14 cellular contexts compared by ENCODE assay signal in the genomic region with DNA sequence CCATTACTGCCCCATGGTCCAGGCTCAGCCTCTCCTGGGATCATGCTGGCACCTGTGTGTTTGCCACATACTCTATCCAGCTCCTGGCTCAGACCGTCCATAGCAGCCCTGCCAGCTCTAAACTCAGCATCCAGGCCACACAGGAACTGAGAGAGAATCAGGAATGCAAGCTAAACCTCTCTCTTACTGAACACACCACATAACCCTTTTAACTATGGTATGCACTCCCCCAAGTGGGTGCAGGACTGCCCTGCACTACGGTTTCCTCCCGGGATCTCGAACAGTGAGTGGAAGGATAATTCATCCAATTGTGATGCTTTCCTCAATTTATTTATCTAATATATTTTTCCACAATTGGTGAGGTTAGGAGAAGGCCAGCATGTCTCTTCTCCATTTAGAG. TPM values are rescaled to one million over a fixed set of nuclear protein-coding genes. Genes with fewer than 3 reads are reported as not detected.
A peak's percentile ranks its signal among the peaks of the same experiment; 100 is the strongest.
DNase-seq lines count a peak whose midpoint lies in the region; ATAC-seq, FAIRE-seq and TF ChIP-seq lines count a peak whose summit lies in the region.
"Had no signal": no experiment of that assay in that cellular context is flagged by ENCODE, and none has a peak within 500 bp of the region (broad histone marks: within the 10 kb centered on the region; RNA-seq: fewer than 3 reads in every experiment).

No MANE protein-coding gene starts in this region.

- ATAC-seq in GM12878 = peak; percentile 43
- ATAC-seq: CD8-positive, alpha-beta T cell; natural killer cell had no signal

- FAIRE-seq in GM12878 (lab: Jason Lieb, UNC) = no peak

- no peak overlapping the region for H3K27ac Mint-ChIP-seq in neural progenitor cell
- H3K27ac Mint-ChIP-seq: CD8-positive, alpha-beta T cell; natural killer cell had no signal

- H3K4me1 ChIP-seq in GM12878 (ENCODE audit: control insufficient read depth, insufficient read depth, low read length) (peaks cover 12% of the 10 kb centered on the region), neural progenitor cell (no peaks in the 10 kb centered on the region)
- H3K4me1 ChIP-seq: suprapubic skin had no signal

- no peaks in the 10 kb centered on the region for H3K9me3 ChIP-seq in GM12878 (replicated peaks; ENCODE audit: control insufficient read depth, insufficient read depth, low read length)
- H3K9me3 ChIP-seq in neural progenitor cell (ENCODE audit: low read depth) = no peaks in the 10 kb centered on the region
- H3K9me3 ChIP-seq: suprapubic skin had no signal

- no peaks in the 10 kb centered on the region for H3K4me1 Mint-ChIP-seq in neural progenitor cell

- 81% methylated on average over 4 of the region's 4 CpGs for WGBS in GM12878 (ENCODE audit: insufficient coverage, insufficient replicate concordance, low lambda C conversion rate, missing lambda C conversion rate)

- no peak overlapping the region for H3K4me2 ChIP-seq in GM12878 (ENCODE audit: control insufficient read depth, insufficient read depth)
- H3K4me2 ChIP-seq in neural progenitor cell = no peak overlapping the region

- SMC1A ChIA-PET in GM12878 (lab: Charles Lee; ENCODE audit: uncharacterized antibody, unreplicated experiment) = no interaction called here

- H3K9me3 Mint-ChIP-seq in neural progenitor cell = no peaks in the 10 kb centered on the region
- H3K9me3 Mint-ChIP-seq: CD8-positive, alpha-beta T cell; natural killer cell had no signal

- H3K79me2 ChIP-seq in GM12878 (ENCODE audit: control insufficient read depth, insufficient read depth, low read length) (no peaks in the 10 kb centered on the region), neural progenitor cell (ENCODE audit: low read depth) (no peaks in the 10 kb centered on the region)

- no peaks in the 10 kb centered on the region for H4K20me1 ChIP-seq in GM12878 (ENCODE audit: control insufficient read depth, insufficient read depth)
- no peaks in the 10 kb centered on the region for H4K20me1 ChIP-seq in neural progenitor cell (ENCODE audit: low read depth)

- TF ChIP-seq CTCF in LNCaP clone FGC (IDR thresholded peaks at IDR 0.05; ENCODE audit: control insufficient read depth, extremely low read depth, insufficient read depth) = peak; percentile 24
- TF ChIP-seq CTCF in GM12878 (IDR thresholded peaks at IDR 0.05 in 2 of 3, conservative IDR thresholded peaks at IDR 0.05 in 1 of 3; ENCODE audit: control insufficient read depth in 2 of 3, extremely low read depth in 1 of 3, insufficient read depth in 1 of 3, low read depth in 3 of 3, low read length in 3 of 3) = peak; percentile 8 to 32 (median 27); a peak in 3 of 6 replicates
- TF ChIP-seq CTCF in neural progenitor cell (IDR thresholded peaks at IDR 0.05) = peak; percentile 34

- DNase-seq in ELR (ENCODE audit: low read depth) (peak; percentile 24), LNCaP clone FGC (ENCODE audit: low read depth) (no peak), GM12878 (ENCODE audit: low read depth, low spot score) (no peak), neural progenitor cell (ENCODE audit: low spot score) (peak; percentile 43), iPS-NIHi11 (ENCODE audit: low spot score) (no peak), ecto neural progenitor cell (ENCODE audit: low spot score) (no peak), NCI-H1436 (lab: John Stamatoyannopoulos, UW) (no peak), Kasumi-1 (lab: John Stamatoyannopoulos, UW) (no peak)
- DNase-seq: CD8-positive, alpha-beta T cell; effector CD4-positive, alpha-beta T cell; natural killer cell; NCI-H226 had no signal

- H3K4me3 ChIP-seq in LNCaP clone FGC (ENCODE audit: low read depth, low read length) (no peak overlapping the region), GM12878 (no peak overlapping the region), neural progenitor cell (no peak overlapping the region)
- H3K4me3 ChIP-seq: suprapubic skin had no signal

- no peak for TF ChIP-seq EP300 in GM12878 (IDR thresholded peaks at IDR 0.05; ENCODE audit: borderline replicate concordance in 1 of 2, control insufficient read depth in 1 of 2, low read depth in 2 of 2, low read length in 2 of 2)

- peak; percentile 23; the same call in 1 of the 2 replicates for TF ChIP-seq RAD21 in GM12878 (IDR thresholded peaks at IDR 0.05; ENCODE audit: insufficient read depth, low read depth, low read length)

- peaks cover 0 to 1% of the 10 kb centered on the region in 2 experiments; a peak in 2 of 4 replicates for H3K27me3 ChIP-seq in GM12878 (replicated peaks in 1 of 2; ENCODE audit: control insufficient read depth in 2 of 2, insufficient read depth in 2 of 2, low read length in 1 of 2)
- H3K27me3 ChIP-seq in neural progenitor cell = peaks cover 52% of the 10 kb centered on the region

- no TSS peak for BruUV-seq in GM12878 (replicated peaks; lab: Mats Ljungman, UMichigan)

- H3K9ac ChIP-seq in GM12878 (ENCODE audit: control insufficient read depth, insufficient read depth, low read length) (no peak overlapping the region), neural progenitor cell (no peak overlapping the region)

- TF ChIP-seq POLR2A in GM12878 (IDR thresholded peaks at IDR 0.05; ENCODE audit: low read depth, low read length) = no peak

- POLR2A ChIA-PET in GM12878 (lab: Charles Lee) = no interaction called here

- H3K27ac ChIP-seq in GM12878 (ENCODE audit: control insufficient read depth, insufficient read depth) (no peak overlapping the region), neural progenitor cell (no peak overlapping the region)
- H3K27ac ChIP-seq: suprapubic skin, VCaP had no signal

- RAD21 ChIA-PET in GM12878 (lab: Charles Lee; ENCODE audit: unreplicated experiment) = interaction anchor here (1.1 kb wide), 1 partner anchor 62 kb away, joined by 3 read pairs; no protein-coding TSS in a partner anchor

- H3K36me3 ChIP-seq in GM12878 (ENCODE audit: control insufficient read depth in 2 of 2, insufficient read depth in 2 of 2, low read length in 1 of 2) (no peaks in the 10 kb centered on the region), neural progenitor cell (no peaks in the 10 kb centered on the region)
- H3K36me3 ChIP-seq: suprapubic skin had no signal

- intact Hi-C loops in GM12878 (cut with micrococcal nuclease; ENCODE audit: unreplicated experiment) = no loop called here

- H3K27me3 Mint-ChIP-seq in neural progenitor cell (ENCODE audit: insufficient read depth, low read depth) = no peaks in the 10 kb centered on the region

- no peaks in the 10 kb centered on the region for H3K36me3 Mint-ChIP-seq in neural progenitor cell
- H3K36me3 Mint-ChIP-seq: CD8-positive, alpha-beta T cell; natural killer cell had no signal

- H2AFZ ChIP-seq in GM12878 (ENCODE audit: control insufficient read depth, low read depth, low read length) (no peak overlapping the region), neural progenitor cell (replicated peaks) (no peak overlapping the region)

- in situ Hi-C loops in GM12878 (cut with MboI) = no loop called here

- H3F3A ChIP-seq in neural progenitor cell (ENCODE audit: low read depth) = no peaks in the 10 kb centered on the region

- CTCF ChIA-PET in GM12878 (lab: Yijun Ruan, JAX) = interaction anchor here (0.7 to 1.2 kb wide), 2 partner anchors 38 to 62 kb away, joined by 3 read pairs; no protein-coding TSS in a partner anchor

- no peak overlapping the region for H3K4me3 Mint-ChIP-seq in neural progenitor cell
- H3K4me3 Mint-ChIP-seq: CD8-positive, alpha-beta T cell; natural killer cell had no signal

TF ChIP-seq in GM12878, 131 proteins besides CTCF, POLR2A, EP300 and RAD21:
- TF ChIP-seq FOS (IDR thresholded peaks at IDR 0.05; ENCODE audit: borderline replicate concordance, extremely low read depth, insufficient read length) = no peak
- TF ChIP-seq SMC3 (IDR thresholded peaks at IDR 0.05; ENCODE audit: borderline replicate concordance, low read length) = 0 out of 2 replicates have a peak, but pooled peaks have one; percentile 7
TF ChIP-seq in GM12878: peak in this region for 1.

RNA-seq across cellular contexts. Expression of a gene that starts 17.1 kb away (rescaled TPM):
- total RNA-seq in GM12878 (2013; cell fraction: nucleolus; rRNA removed) = 74.0 and 78.7 TPM in 2 replicates
- total RNA-seq in GM12878 (2014; rRNA removed) (14.5 and 16.7 TPM in 2 replicates), GM12878 (2014; rRNA removed; fragmentation: Illumina TruSeq; extraction: Trizol) (33.9 and 34.3 TPM in 2 replicates), GM12878 (2021) (28.5 and 31.2 TPM in 2 replicates), neural progenitor cell (ENCODE audit: low replicate concordance) (9.2 and 26.0 TPM in 2 replicates)
- 6.9 TPM for polyA plus RNA-seq in GM12878 (2011; ENCODE audit: low read depth)
- polyA plus RNA-seq in GM12878 (2011; rRNA removed) (23.0 and 31.8 TPM in 2 replicates), GM12878 (2014; fragmentation: Illumina TruSeq; extraction: Trizol) (24.5 and 38.1 TPM in 2 replicates), GM12878 (2014; fragmentation: Nextera tagmentation; extraction: Ambion mirVana) (1 to 10 TPM; 6.8 to 7.4 TPM), GM12878 (2014; rRNA removed) (11.0 and 11.8 TPM in 2 replicates), GM12878 (2016; fragmentation: Nextera tagmentation; extraction: Ambion mirVana) (10 to 100 TPM; 26.6 to 27.6 TPM)
- 8.9 and 13.6 TPM in 2 replicates for polyA plus RNA-seq in GM12878 (2011; cell fraction: cytosol; rRNA removed)
- polyA plus RNA-seq in GM12878 (2011; cell fraction: nucleus; rRNA removed) = 16.8 and 17.5 TPM in 2 replicates
- polyA plus RNA-seq in GM12878 (2012) = 11.8 and 13.5 TPM in 2 replicates
- polyA minus RNA-seq in GM12878 (2011; rRNA and poly(A)+ RNA removed) = 18.2 and 29.6 TPM in 2 replicates
- 17.6 and 20.5 TPM in 2 replicates for polyA minus RNA-seq in GM12878 (2011; cell fraction: cytosol; rRNA and poly(A)+ RNA removed)
- polyA minus RNA-seq in GM12878 (2011; cell fraction: nucleus; rRNA and poly(A)+ RNA removed) = 29.5 and 47.8 TPM in 2 replicates

Comparison
In these comparisons a context has a peak if more than half of its experiments do, and no peak if none do; other contexts are left out.
1. DNase-seq: peak in ELR (single experiment) and neural progenitor cell (single experiment); none in LNCaP clone FGC (single experiment), GM12878 (single experiment), iPS-NIHi11 (single experiment), ecto neural progenitor cell (single experiment), NCI-H1436 (single experiment) and Kasumi-1 (0 of 2).
2. Peak in every context shown above with its lines, with median percentiles within 50 percentile points of each other: CTCF ChIP-seq.